In genomic region chr7:44018857-44019807, GRCh38 we compare ENCODE assay signal across 8 cellular contexts. TPM values are rescaled to one million over a fixed set of nuclear protein-coding genes. Genes with fewer than 3 reads are reported as not detected.
DNase-seq lines count a peak whose midpoint lies in the region; ATAC-seq and TF ChIP-seq lines count a peak whose summit lies in the region.
"Not testable (repeated sequence)": the region's sequence is repeated elsewhere in the genome, so short reads cannot be mapped to it uniquely, and the experiment has no call there.

No MANE protein-coding gene starts in this region.

- H3K4me3 ChIP-seq in left ventricle myocardium inferior (peak overlapping the region; percentile 89), prostate gland (peak overlapping the region; percentile 65 to 72), urinary bladder (ENCODE audit: low read depth, low read length) (peak overlapping the region; percentile 70)

- POLR2A ChIA-PET in T-cell (lab: Charles Lee), result interaction anchor here (0.6 to 0.7 kb wide), 6 partner anchors 10 to 1749 kb away, joined by 3 to 5 read pairs (median 4); partner anchors contain the start of gene DBNL (in 1 of the 2)

- peaks cover 22% of the 10 kb centered on the region for H3K4me1 ChIP-seq in left ventricle myocardium inferior
- H3K4me1 ChIP-seq in prostate gland (replicated peaks); urinary bladder (ENCODE audit: insufficient read depth): not testable (repeated sequence)

- ATAC-seq in GM18498 (IDR thresholded peaks at IDR 0.05; ENCODE audit: unreplicated experiment) (peak; percentile 95), HG02884 (IDR thresholded peaks at IDR 0.05; ENCODE audit: unreplicated experiment) (peak; percentile 93), T-cell (replicated peaks in 1 of 4) (peak; percentile 91 to 98 (median 97))

- H3K36me3 Mint-ChIP-seq in T-cell, result not testable (repeated sequence)

- 4% methylated on average over 46 of the region's 63 CpGs for WGBS in prostate gland
- 3% methylated on average over 61 of the region's 63 CpGs for WGBS in urinary bladder

- H3K36me3 ChIP-seq in left ventricle myocardium inferior; prostate gland; urinary bladder (ENCODE audit: insufficient read depth): not testable (repeated sequence)

- H3K4me1 Mint-ChIP-seq in T-cell, result peaks cover 13 to 23% (median 21%) of the 10 kb centered on the region in 3 donors

- not testable (repeated sequence) for H3K27me3 ChIP-seq in left ventricle myocardium inferior (ENCODE audit: low read depth); prostate gland (replicated peaks; ENCODE audit: insufficient read depth)

- TF ChIP-seq POLR2A in prostate gland (IDR thresholded peaks at IDR 0.05), result not testable (repeated sequence)

- intact Hi-C loops in left ventricle myocardium inferior (cut with micrococcal nuclease); prostate gland (cut with DNase I): not testable (repeated sequence)

- CTCF ChIA-PET in T-cell (lab: Charles Lee), result interaction anchor here (0.6 to 1.9 kb wide), 6 partner anchors 26 to 840 kb away, joined by 3 to 5 read pairs (median 4); no protein-coding TSS in a partner anchor

- H3K9me3 ChIP-seq in left ventricle myocardium inferior (replicated peaks); prostate gland: not testable (repeated sequence)

- peak; percentile 78 for DNase-seq in NCI-H1436 treated with DMSO at 0.1 percent for 48 hours (lab: John Stamatoyannopoulos, UW)
- DNase-seq in T-cell, result peak; percentile 97 to 100 (median 99)
- DNase-seq in amniotic stem cell (lab: John Stamatoyannopoulos, UW), result peak; percentile 86
- DNase-seq in left ventricle myocardium inferior, result peak; percentile 99
- DNase-seq in prostate gland (ENCODE audit: low spot score), result peak; percentile 94

- H3K4me3 Mint-ChIP-seq in T-cell, result peak overlapping the region; percentile 85 to 91 (median 88)

- H3K9me3 Mint-ChIP-seq in T-cell, result not testable (repeated sequence)

- H3K27ac ChIP-seq in left ventricle myocardium inferior (replicated peaks), result peak overlapping the region; percentile 84
- peak overlapping the region; percentile 57 to 66 for H3K27ac ChIP-seq in prostate gland
- H3K27ac ChIP-seq in urinary bladder (ENCODE audit: low read depth), result not testable (repeated sequence)

- H3K27me3 Mint-ChIP-seq in T-cell, result not testable (repeated sequence)

- TF ChIP-seq CTCF in left ventricle myocardium inferior (IDR thresholded peaks at IDR 0.05; ENCODE audit: borderline replicate concordance), result peak; percentile 75
- TF ChIP-seq CTCF in prostate gland (IDR thresholded peaks at IDR 0.05), result peak in 3 of 4 experiments; percentile 63 to 85 (median 82)

- peak overlapping the region; percentile 78 to 89 for H3K27ac Mint-ChIP-seq in T-cell

RNA-seq across cellular contexts. Expression of gene SPDYE1, which starts 21.4 kb away (rescaled TPM):
- not detected for total RNA-seq in T-cell
- total RNA-seq in left ventricle myocardium inferior, result not detected
- total RNA-seq in prostate gland, result under 1 TPM in 1 of 2 donors, not detected in 1; 0.17 TPM
- total RNA-seq in urinary bladder, result not detected
- polyA plus RNA-seq in urinary bladder, result not detected

RNA-seq across cellular contexts. Expression of gene DBNL, which starts 25.4 kb away (rescaled TPM):
- 100 to 1,000 TPM; 101 to 188 (median 156) TPM for total RNA-seq in T-cell
- 33.1 TPM for total RNA-seq in left ventricle myocardium inferior
- 100 to 1,000 TPM; 118 to 120 TPM for total RNA-seq in prostate gland
- total RNA-seq in urinary bladder, result 56.0 TPM
- 111 TPM for polyA plus RNA-seq in urinary bladder

RNA-seq across cellular contexts. Expression of gene PGAM2, which starts 46.2 kb away (rescaled TPM):
- total RNA-seq in T-cell (1 to 10 TPM; 1.1 to 2.9 (median 1.7) TPM), left ventricle myocardium inferior (671 TPM), prostate gland (1 to 10 TPM in 1 of 2 donors, not detected in 1; 9.7 TPM), urinary bladder (3.1 TPM)
- polyA plus RNA-seq in urinary bladder, result 0.71 TPM

Comparison
In these comparisons a context has a peak if more than half of its experiments do, and no peak if none do; other contexts are left out.
1. RNA of gene PGAM2, which starts 46.2 kb away (total RNA-seq): 671 TPM in left ventricle myocardium inferior (single experiment); 9.7 TPM in prostate gland, 3.1 TPM in urinary bladder (single experiment) and 1.1 to 2.9 TPM in T-cell; every median in the first group is over 10 times any median in the second.
2. Peak in every context shown above with its lines, with median percentiles within 50 percentile points of each other: ATAC-seq, DNase-seq and H3K4me3 ChIP-seq.